ENCODE assay signal across 8 cellular contexts in genomic region chr16:30957456-30958163, GRCh38. TPM values are rescaled to one million over a fixed set of nuclear protein-coding genes. Genes with fewer than 3 reads are reported as not detected.
DNase-seq lines count a peak whose midpoint lies in the region; TF ChIP-seq lines count a peak whose summit lies in the region.

SETD1A (plus strand) TSS chr16:30957754; CDS start chr16:30958732, 978 bp downstream.

- H3K36me3 ChIP-seq in HAP-1 (replicated peaks) (peaks cover 38% of the 10 kb centered on the region), MG63 (peaks cover 39% of the 10 kb centered on the region)

- in situ Hi-C loops in HAP-1 (cut with MboI; ENCODE audit: low sequenced_read_pairs): loop anchor here (25.0 kb wide), 1 partner anchor 755 kb away; a partner anchor contains a TSS

- TF ChIP-seq CTCF in fibroblast of pulmonary artery (IDR thresholded peaks at IDR 0.05; ENCODE audit: low read length, missing control alignments) (no peak), nephron (IDR thresholded peaks at IDR 0.05; ENCODE audit: unreplicated experiment in 3 of 3) (no peak)

- H3K27ac Mint-ChIP-seq in nephron: peak within 1 kb of the TSS; percentile 100

- H3K36me3 Mint-ChIP-seq in nephron (ENCODE audit: low read depth): peaks cover 28% of the 10 kb centered on the region

- peak; percentile 98 for DNase-seq in ELR (ENCODE audit: low read depth)
- peak; percentile 89 to 98 for DNase-seq in HAP-1 (ENCODE audit: low spot score in 2 of 2)
- peak; percentile 99 for DNase-seq in MG63
- DNase-seq in SHP77 treated with DMSO at 0.1 percent for 48 hours (lab: John Stamatoyannopoulos, UW): peak; percentile 82
- DNase-seq in activated effector memory CD4-positive, alpha-beta T cell treated with Interleukin-2 at 50 U/mL for 16 hours: peak; percentile 92
- DNase-seq in fibroblast of pulmonary artery (ENCODE audit: low read depth): peak; percentile 98
- peak; percentile 96 for DNase-seq in stimulated activated naive CD4-positive, alpha-beta T cell treated with Interleukin-2 at 50 U/mL for 16 hours (lab: John Stamatoyannopoulos, UW)

- H3K4me3 ChIP-seq in HAP-1 (peak within 1 kb of the TSS; percentile 100), MG63 (peak within 1 kb of the TSS; percentile 100), fibroblast of pulmonary artery (replicated peaks; ENCODE audit: low read depth, low read length) (peak within 1 kb of the TSS; percentile 87)

- peak within 1 kb of the TSS; percentile 97 to 98 (median 97) for H3K4me3 Mint-ChIP-seq in nephron

- no peaks in the 10 kb centered on the region for H3K9me3 Mint-ChIP-seq in nephron

- peaks cover 14% of the 10 kb centered on the region for H3K4me1 ChIP-seq in HAP-1

- H3K4me1 Mint-ChIP-seq in nephron: peaks cover 27% of the 10 kb centered on the region

- H3K9me3 ChIP-seq in HAP-1: no peaks in the 10 kb centered on the region
- no peaks in the 10 kb centered on the region for H3K9me3 ChIP-seq in MG63

- no peaks in the 10 kb centered on the region for H3K27me3 Mint-ChIP-seq in nephron (ENCODE audit: low read depth)

- H3K27me3 ChIP-seq in HAP-1 (ENCODE audit: low read depth) (no peaks in the 10 kb centered on the region), MG63 (no peaks in the 10 kb centered on the region)

RNA-seq across cellular contexts. Expression of gene SETD1A, which starts in this region (rescaled TPM):
- total RNA-seq in MG63 (2014; rRNA removed; shearing (Covaris generic); ENCODE audit: low replicate concordance): 0.17 and 0.76 TPM in 2 replicates

Comparison
In these comparisons a context has a peak if more than half of its experiments do, and no peak if none do; other contexts are left out.
1. Peak in every context shown above with its lines: DNase-seq and H3K4me3 ChIP-seq.
2. Peak in DNase-seq and H3K4me3 ChIP-seq in MG63; RNA of the gene not detected or under 1 TPM.